In the genomic region with DNA sequence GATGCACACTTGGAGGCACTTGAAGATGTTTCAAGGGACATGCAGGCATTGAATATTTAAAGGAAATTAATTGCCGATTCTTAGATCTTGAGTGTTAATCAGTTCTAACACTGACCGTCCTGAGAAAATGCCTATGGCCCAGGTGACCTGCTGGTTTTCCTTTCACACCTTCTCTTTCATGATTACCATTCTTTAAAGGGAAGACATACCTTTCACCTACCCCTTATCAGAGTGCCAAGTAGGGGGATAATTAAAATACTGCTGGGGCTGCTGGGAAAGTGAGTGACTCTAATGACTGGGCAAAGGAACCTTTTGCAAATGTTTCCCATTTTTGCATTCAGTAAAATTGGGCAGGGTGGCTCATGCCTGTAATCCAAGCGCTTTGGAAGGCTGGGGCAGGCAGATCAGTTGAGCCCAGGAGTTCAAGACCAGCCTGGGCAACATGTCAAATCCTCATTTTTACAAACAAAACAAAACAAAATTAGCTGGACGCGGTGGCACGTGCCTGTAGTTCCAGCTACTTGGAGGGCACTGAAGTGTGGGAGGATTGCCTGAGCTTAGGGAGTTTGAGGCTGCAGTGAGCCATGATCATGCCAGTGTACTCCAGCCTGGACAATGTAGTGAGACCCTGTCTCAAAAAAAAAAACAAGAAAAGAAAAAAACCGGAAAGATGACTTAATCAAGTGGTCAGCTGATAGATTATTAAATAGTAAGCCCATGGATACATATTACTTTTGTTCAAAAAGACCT, we compare ENCODE assay signal across 1 cellular context.
TF ChIP-seq lines count a peak whose summit lies in the region.

No MANE protein-coding gene starts in this region.

TF ChIP-seq in GM23338, 12 proteins besides CTCF, POLR2A, EP300 and RAD21:
- TF ChIP-seq CREB1 (CRISPR knock-in tag; IDR thresholded peaks at IDR 0.05; ENCODE audit: low read depth) (no peak), NANOG (IDR thresholded peaks at IDR 0.05; ENCODE audit: borderline replicate concordance) (no peak)
- TF ChIP-seq, protein P1, sequence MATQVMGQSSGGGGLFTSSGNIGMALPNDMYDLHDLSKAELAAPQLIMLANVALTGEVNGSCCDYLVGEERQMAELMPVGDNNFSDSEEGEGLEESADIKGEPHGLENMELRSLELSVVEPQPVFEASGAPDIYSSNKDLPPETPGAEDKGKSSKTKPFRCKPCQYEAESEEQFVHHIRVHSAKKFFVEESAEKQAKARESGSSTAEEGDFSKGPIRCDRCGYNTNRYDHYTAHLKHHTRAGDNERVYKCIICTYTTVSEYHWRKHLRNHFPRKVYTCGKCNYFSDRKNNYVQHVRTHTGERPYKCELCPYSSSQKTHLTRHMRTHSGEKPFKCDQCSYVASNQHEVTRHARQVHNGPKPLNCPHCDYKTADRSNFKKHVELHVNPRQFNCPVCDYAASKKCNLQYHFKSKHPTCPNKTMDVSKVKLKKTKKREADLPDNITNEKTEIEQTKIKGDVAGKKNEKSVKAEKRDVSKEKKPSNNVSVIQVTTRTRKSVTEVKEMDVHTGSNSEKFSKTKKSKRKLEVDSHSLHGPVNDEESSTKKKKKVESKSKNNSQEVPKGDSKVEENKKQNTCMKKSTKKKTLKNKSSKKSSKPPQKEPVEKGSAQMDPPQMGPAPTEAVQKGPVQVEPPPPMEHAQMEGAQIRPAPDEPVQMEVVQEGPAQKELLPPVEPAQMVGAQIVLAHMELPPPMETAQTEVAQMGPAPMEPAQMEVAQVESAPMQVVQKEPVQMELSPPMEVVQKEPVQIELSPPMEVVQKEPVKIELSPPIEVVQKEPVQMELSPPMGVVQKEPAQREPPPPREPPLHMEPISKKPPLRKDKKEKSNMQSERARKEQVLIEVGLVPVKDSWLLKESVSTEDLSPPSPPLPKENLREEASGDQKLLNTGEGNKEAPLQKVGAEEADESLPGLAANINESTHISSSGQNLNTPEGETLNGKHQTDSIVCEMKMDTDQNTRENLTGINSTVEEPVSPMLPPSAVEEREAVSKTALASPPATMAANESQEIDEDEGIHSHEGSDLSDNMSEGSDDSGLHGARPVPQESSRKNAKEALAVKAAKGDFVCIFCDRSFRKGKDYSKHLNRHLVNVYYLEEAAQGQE (IDR thresholded peaks at IDR 0.05; ENCODE audit: unreplicated experiment) = no peak
